Comparison of ENCODE assay signal across 14 cellular contexts in genomic region chr3:148006508-148006907, GRCh38.
A peak's percentile ranks its signal among the peaks of the same experiment; 100 is the strongest.
DNase-seq lines count a peak whose midpoint lies in the region; ATAC-seq and TF ChIP-seq lines count a peak whose summit lies in the region.
"Had no signal": no experiment of that assay in that cellular context is flagged by ENCODE, and none has a peak within 500 bp of the region (broad histone marks: within the 10 kb centered on the region; RNA-seq: fewer than 3 reads in every experiment).

No MANE protein-coding gene starts in this region.

- in situ Hi-C loops in astrocyte of the spinal cord (cut with HindIII; ENCODE audit: low sequenced_read_pairs) = no loop called here

- H3K4me3 ChIP-seq in astrocyte of the spinal cord (ENCODE audit: low read depth, low read length) = no peak overlapping the region
- H3K4me3 ChIP-seq in colonic mucosa = no peak overlapping the region
- H3K4me3 ChIP-seq: gastrocnemius medialis had no signal

- no peak for ATAC-seq in HG03108 (IDR thresholded peaks at IDR 0.05; ENCODE audit: unreplicated experiment)
- ATAC-seq: gastrocnemius medialis, left ventricle myocardium superior had no signal

- no peaks in the 10 kb centered on the region for H3K36me3 ChIP-seq in colonic mucosa
- H3K36me3 ChIP-seq: gastrocnemius medialis had no signal

- TF ChIP-seq CTCF in astrocyte of the spinal cord (IDR thresholded peaks at IDR 0.05; ENCODE audit: low read depth, low read length) = no peak
- no peak for TF ChIP-seq CTCF in colonic mucosa (IDR thresholded peaks at IDR 0.05)

- no peak overlapping the region for H3K9ac ChIP-seq in colonic mucosa (ENCODE audit: low read depth in 2 of 2, low read length in 2 of 2)
- H3K9ac ChIP-seq: parathyroid adenoma had no signal

- H3K9me3 ChIP-seq in colonic mucosa = no peaks in the 10 kb centered on the region
- H3K9me3 ChIP-seq: gastrocnemius medialis had no signal

- H3K27me3 ChIP-seq in colonic mucosa = no peaks in the 10 kb centered on the region
- H3K27me3 ChIP-seq: gastrocnemius medialis had no signal

- no peak overlapping the region for H3K27ac ChIP-seq in colonic mucosa
- H3K27ac ChIP-seq: gastrocnemius medialis, parathyroid adenoma had no signal

- H3K4me1 ChIP-seq in colonic mucosa = no peaks in the 10 kb centered on the region
- H3K4me1 ChIP-seq: gastrocnemius medialis, parathyroid adenoma had no signal

- peak; percentile 56 for DNase-seq in EH (ENCODE audit: low read depth)
- peak; percentile 6 to 9 for DNase-seq in Kasumi-1 (lab: John Stamatoyannopoulos, UW)
- peak; percentile 94 for DNase-seq in astrocyte of the spinal cord (ENCODE audit: low read depth, low spot score)
- peak; percentile 90 for DNase-seq in myocyte (ENCODE audit: low read depth)
- DNase-seq in stimulated activated CD4-positive, alpha-beta T cell treated with anti-CD3 and anti-CD28 coated beads, Interleukin-2, amount 100 ng/mL, for 24 hours = no peak
- DNase-seq in colonic mucosa = no peak
- no peak for DNase-seq in activated naive CD4-positive, alpha-beta T cell (lab: John Stamatoyannopoulos, UW)
- DNase-seq: activated CD4-positive, alpha-beta T cell treated with anti-CD3 and anti-CD28 coated beads for 48 hours; activated effector memory CD4-positive, alpha-beta T cell treated with Interleukin-2 at 50 U/mL for 16 hours; gastrocnemius medialis; left ventricle myocardium superior; stimulated activated CD4-positive, alpha-beta T cell treated with anti-CD3 and anti-CD28 coated beads, Interleukin-2, amount 100 ng/mL, for 48 hours had no signal

- intact Hi-C loops in colonic mucosa (cut with DNase I) = no loop called here

Comparison
In these comparisons a context has a peak if more than half of its experiments do, and no peak if none do; other contexts are left out.
1. DNase-seq: peak in EH (single experiment), Kasumi-1 (2 of 2), astrocyte of the spinal cord (single experiment) and myocyte (single experiment); none in stimulated activated CD4-positive, alpha-beta T cell treated with anti-CD3 and anti-CD28 coated beads, Interleukin-2, amount 100 ng/mL, for 24 hours (0 of 2), colonic mucosa (single experiment) and activated naive CD4-positive, alpha-beta T cell (0 of 4).